In genomic region chr6:37556884-37557644, GRCh38 we compare ENCODE assay signal across 1 cellular context.
TF ChIP-seq lines count a peak whose summit lies in the region.

No MANE protein-coding gene starts in this region.

TF ChIP-seq in GM12878, 131 proteins besides CTCF, POLR2A, EP300 and RAD21 (continued from another document):
- no peak for TF ChIP-seq CUX1 (IDR thresholded peaks at IDR 0.05; ENCODE audit: insufficient replicate concordance, low read depth, low read length)
- 0 out of 2 replicates have a peak, but pooled peaks have one; percentile 9 for TF ChIP-seq ZBTB11 (CRISPR knock-in tag; IDR thresholded peaks at IDR 0.05)
- TF ChIP-seq MLLT1 (IDR thresholded peaks at IDR 0.05) = peak; percentile 14
- TF ChIP-seq POLR2AphosphoS5 (IDR thresholded peaks at IDR 0.05; ENCODE audit: low read length) = peak; percentile 91
- TF ChIP-seq E2F8 (IDR thresholded peaks at IDR 0.05; ENCODE audit: low read depth, partially characterized antibody) = no peak
- TF ChIP-seq EED (IDR thresholded peaks at IDR 0.05; ENCODE audit: low read depth) = peak; percentile 76
- TF ChIP-seq ZNF622 (IDR thresholded peaks at IDR 0.05) = no peak
- TF ChIP-seq CHD2 (IDR thresholded peaks at IDR 0.05; ENCODE audit: borderline replicate concordance, low read depth, low read length) = no peak; the same call in 1 of the 2 replicates
- no peak for TF ChIP-seq MYC (IDR thresholded peaks at IDR 0.05; ENCODE audit: insufficient read depth, insufficient read length, insufficient replicate concordance, low read length, severe bottlenecking)
- 0 out of 2 replicates have a peak, but pooled peaks have one; percentile 37 for TF ChIP-seq MXI1 (IDR thresholded peaks at IDR 0.05; ENCODE audit: low read depth, low read length)
- TF ChIP-seq MTA3 (IDR thresholded peaks at IDR 0.05; ENCODE audit: borderline replicate concordance, low read length) = no peak
- TF ChIP-seq NKRF (conservative IDR thresholded peaks at IDR 0.05) = no peak
- TF ChIP-seq IKZF2 (IDR thresholded peaks at IDR 0.05) = peak; percentile 44 to 66; a peak in 2 of 4 replicates
- TF ChIP-seq REST (IDR thresholded peaks at IDR 0.05; ENCODE audit: low read depth, low read length) = peak; percentile 61
- TF ChIP-seq TAF1 (IDR thresholded peaks at IDR 0.05; ENCODE audit: borderline replicate concordance, low read depth, low read length) = peak; percentile 56; the same call in 1 of the 2 replicates
- no peak for TF ChIP-seq HDAC2 (IDR thresholded peaks at IDR 0.05)
- peak; percentile 18 for TF ChIP-seq DPF2 (IDR thresholded peaks at IDR 0.05)
- no peak for TF ChIP-seq RCOR1 (conservative IDR thresholded peaks at IDR 0.05; ENCODE audit: low read depth, low read length)
- TF ChIP-seq MTA2 (IDR thresholded peaks at IDR 0.05; ENCODE audit: low read depth) = no peak
- peak; percentile 66 for TF ChIP-seq NR2F1 (conservative IDR thresholded peaks at IDR 0.05)
- TF ChIP-seq CBX3 (IDR thresholded peaks at IDR 0.05; ENCODE audit: borderline replicate concordance, low read depth) = no peak
- peak; percentile 48; the same call in 1 of the 2 replicates for TF ChIP-seq CREM (IDR thresholded peaks at IDR 0.05; ENCODE audit: low read depth)
- peak; percentile 25; the same call in 1 of the 2 replicates for TF ChIP-seq MAX (IDR thresholded peaks at IDR 0.05; ENCODE audit: low read depth, low read length)
- 0 out of 2 replicates have a peak, but pooled peaks have one; percentile 22 for TF ChIP-seq TCF12 (IDR thresholded peaks at IDR 0.05; ENCODE audit: low read depth, low read length)
- TF ChIP-seq HDGF (IDR thresholded peaks at IDR 0.05) = no peak; the same call in none of the 2 replicates
- no peak for TF ChIP-seq ZSCAN29 (IDR thresholded peaks at IDR 0.05)
- no peak; the same call in none of the 2 replicates for TF ChIP-seq IKZF1 (conservative IDR thresholded peaks at IDR 0.05)
